ENCODE assay signal across 1 cellular context in genomic region chr7:2732959-2733584, GRCh38.
TF ChIP-seq lines count a peak whose summit lies in the region.

No MANE protein-coding gene starts in this region.

TF ChIP-seq in K562, 482 proteins besides CTCF, POLR2A, EP300 and RAD21 (continued from another document and continues in another):
- no peak for TF ChIP-seq RERE (CRISPR knock-in tag; IDR thresholded peaks at IDR 0.05; ENCODE audit: borderline replicate concordance)
- no peak for TF ChIP-seq FOXO4 (CRISPR knock-in tag; IDR thresholded peaks at IDR 0.05)
- TF ChIP-seq ZNF175 (CRISPR knock-in tag; IDR thresholded peaks at IDR 0.05; ENCODE audit: low read depth), result no peak
- TF ChIP-seq RBBP5 (IDR thresholded peaks at IDR 0.05; ENCODE audit: borderline replicate concordance, insufficient read depth, low read length, poor library complexity, severe bottlenecking), result peak; percentile 49
- TF ChIP-seq TBP (optimal IDR thresholded peaks at IDR 0.05; ENCODE audit: low read depth, low read length), result peak; percentile 45
- TF ChIP-seq ZNF655 (CRISPR knock-in tag; IDR thresholded peaks at IDR 0.05), result no peak
- TF ChIP-seq ZNF592 (IDR thresholded peaks at IDR 0.05), result peak; percentile 92
- TF ChIP-seq ZBTB9 (CRISPR knock-in tag; IDR thresholded peaks at IDR 0.05), result peak; percentile 30; the same call in 1 of the 2 replicates
- no peak for TF ChIP-seq RBM34 (IDR thresholded peaks at IDR 0.05; ENCODE audit: borderline replicate concordance, insufficient read depth, low read length)
- TF ChIP-seq IFI16 (CRISPR knock-in tag; IDR thresholded peaks at IDR 0.05), result no peak
- TF ChIP-seq THAP7 (CRISPR knock-in tag; IDR thresholded peaks at IDR 0.05), result no peak
- TF ChIP-seq ARID1B (IDR thresholded peaks at IDR 0.05), result peak; percentile 72
- peak; percentile 62; the same call in 1 of the 2 replicates for TF ChIP-seq BRD4 (IDR thresholded peaks at IDR 0.05)
- peak; percentile 46; the same call in 1 of the 2 replicates for TF ChIP-seq GATA2 (CRISPR knock-in tag; IDR thresholded peaks at IDR 0.05)
- peak in 1 of 2 experiments; percentile 38; a peak in 2 of 4 replicates for TF ChIP-seq MAZ (CRISPR knock-in tag; conservative IDR thresholded peaks at IDR 0.05 in 1 of 2, IDR thresholded peaks at IDR 0.05 in 1 of 2)
- peak; percentile 77 for TF ChIP-seq NFRKB (IDR thresholded peaks at IDR 0.05; ENCODE audit: low read depth)
- TF ChIP-seq JUND (IDR thresholded peaks at IDR 0.05; ENCODE audit: borderline replicate concordance, low read depth, low read length), result peak; percentile 39; the same call in 1 of the 2 replicates
- peak; percentile 23; the same call in 1 of the 3 replicates for TF ChIP-seq JUND (tag; IDR thresholded peaks at IDR 0.05; ENCODE audit: borderline replicate concordance, low read depth, low read length)
- no peak for TF ChIP-seq JUNB (CRISPR knock-in tag; conservative IDR thresholded peaks at IDR 0.05)
- peak; percentile 41 for TF ChIP-seq ARID4B (CRISPR knock-in tag; IDR thresholded peaks at IDR 0.05)
- no peak for TF ChIP-seq SETDB1 (IDR thresholded peaks at IDR 0.05; ENCODE audit: low read length)
- peak; percentile 41 for TF ChIP-seq NR2C1 (IDR thresholded peaks at IDR 0.05)
- 0 out of 2 replicates have a peak, but pooled peaks have one; percentile 53 for TF ChIP-seq NR2C1 (tag; IDR thresholded peaks at IDR 0.05)
- TF ChIP-seq CC2D1A (IDR thresholded peaks at IDR 0.05), result no peak
- no peak for TF ChIP-seq ZFP1 (CRISPR knock-in tag; IDR thresholded peaks at IDR 0.05)
- TF ChIP-seq HDAC1 (IDR thresholded peaks at IDR 0.05), result peak in 1 of 2 experiments; percentile 74; a peak in 2 of 4 replicates
- TF ChIP-seq FOXP4 (CRISPR knock-in tag; IDR thresholded peaks at IDR 0.05; ENCODE audit: borderline replicate concordance), result no peak; the same call in 1 of the 2 replicates
- peak; percentile 24; the same call in 1 of the 2 replicates for TF ChIP-seq TEAD4 (IDR thresholded peaks at IDR 0.05; ENCODE audit: low read length)
- TF ChIP-seq TEAD4 (CRISPR knock-in tag; IDR thresholded peaks at IDR 0.05; ENCODE audit: borderline replicate concordance), result no peak
- TF ChIP-seq MTA3 (IDR thresholded peaks at IDR 0.05; ENCODE audit: borderline replicate concordance), result 0 out of 2 replicates have a peak, but pooled peaks have one; percentile 58
- TF ChIP-seq PRMT5 (CRISPR knock-in tag; IDR thresholded peaks at IDR 0.05), result no peak
- TF ChIP-seq RAD51 (IDR thresholded peaks at IDR 0.05; ENCODE audit: borderline replicate concordance, low read depth), result no peak
